In genomic region chr10:95288273-95288672, GRCh38 we compare ENCODE assay signal across 13 cellular contexts. TPM values are rescaled to one million over a fixed set of nuclear protein-coding genes. Genes with fewer than 3 reads are reported as not detected.
A peak's percentile ranks its signal among the peaks of the same experiment; 100 is the strongest.
DNase-seq lines count a peak whose midpoint lies in the region; ATAC-seq and TF ChIP-seq lines count a peak whose summit lies in the region.
"Had no signal": no experiment of that assay in that cellular context is flagged by ENCODE, and none has a peak within 500 bp of the region (broad histone marks: within the 10 kb centered on the region; RNA-seq: fewer than 3 reads in every experiment).

No MANE protein-coding gene starts in this region.

- H3K4me1 ChIP-seq in ACC112 (ENCODE audit: control insufficient read depth, insufficient read depth, low read length, unreplicated experiment) = peaks cover 30% of the 10 kb centered on the region

- DNase-seq in epithelial cell of esophagus (ENCODE audit: low read depth) (no peak), naive B cell (peak; percentile 23), foreskin melanocyte (no peak), NCI-H128 (lab: John Stamatoyannopoulos, UW; ENCODE audit: unreplicated experiment) (no peak)
- DNase-seq in activated naive CD4-positive, alpha-beta T cell treated with anti-CD3 and anti-CD28 coated beads for 36 hours = no peak
- DNase-seq: islet precursor cell, ovary had no signal

- no peaks in the 10 kb centered on the region for H3K27me3 ChIP-seq in ACC112 (ENCODE audit: insufficient read depth, low read length)
- H3K27me3 ChIP-seq: ovary had no signal

- H3K36me3 Mint-ChIP-seq in IgD-negative memory B cell (no peaks in the 10 kb centered on the region), naive B cell (peaks cover 0 to 7% of the 10 kb centered on the region in 2 donors)
- H3K36me3 Mint-ChIP-seq in activated naive CD4-positive, alpha-beta T cell treated with anti-CD3 and anti-CD28 coated beads for 36 hours (ENCODE audit: low read depth) = no peaks in the 10 kb centered on the region

- H3K27me3 Mint-ChIP-seq in IgD-negative memory B cell (no peaks in the 10 kb centered on the region), naive B cell (no peaks in the 10 kb centered on the region)
- peaks cover 57% of the 10 kb centered on the region for H3K27me3 Mint-ChIP-seq in activated naive CD4-positive, alpha-beta T cell treated with anti-CD3 and anti-CD28 coated beads for 36 hours (ENCODE audit: low read depth)

- peak overlapping the region in 1 of 3 donors; percentile 93 for H3K27ac Mint-ChIP-seq in IgD-negative memory B cell
- peak overlapping the region in 5 of 6 donors; percentile 51 to 96 (median 82) for H3K27ac Mint-ChIP-seq in naive B cell
- H3K27ac Mint-ChIP-seq in activated naive CD4-positive, alpha-beta T cell treated with anti-CD3 and anti-CD28 coated beads for 36 hours = no peak overlapping the region

- H3K4me3 ChIP-seq in ACC112 (ENCODE audit: low read depth, low read length) = no peak overlapping the region
- H3K4me3 ChIP-seq in epithelial cell of esophagus (ENCODE audit: low read length) = peak overlapping the region; percentile 86
- H3K4me3 ChIP-seq: K562 had no signal

- peaks cover 61% of the 10 kb centered on the region for H3K79me2 ChIP-seq in ACC112 (ENCODE audit: control insufficient read depth, insufficient read depth, low read length, unreplicated experiment)

- no peak for TF ChIP-seq CTCF in epithelial cell of esophagus (IDR thresholded peaks at IDR 0.05; ENCODE audit: insufficient read depth, low read depth, low read length, missing control alignments)

- intact Hi-C loops in activated naive CD4-positive, alpha-beta T cell treated with anti-CD3 and anti-CD28 coated beads for 36 hours (cut with micrococcal nuclease) = no loop called here

- H3K9me3 Mint-ChIP-seq in IgD-negative memory B cell (no peaks in the 10 kb centered on the region), naive B cell (no peaks in the 10 kb centered on the region)
- H3K9me3 Mint-ChIP-seq in activated naive CD4-positive, alpha-beta T cell treated with anti-CD3 and anti-CD28 coated beads for 36 hours = no peaks in the 10 kb centered on the region

- H3K4me1 Mint-ChIP-seq in IgD-negative memory B cell (peaks cover 56 to 66% (median 57%) of the 10 kb centered on the region in 3 donors), naive B cell (peaks cover 63 to 87% (median 84%) of the 10 kb centered on the region in 3 donors)
- peaks cover 7% of the 10 kb centered on the region for H3K4me1 Mint-ChIP-seq in activated naive CD4-positive, alpha-beta T cell treated with anti-CD3 and anti-CD28 coated beads for 36 hours (ENCODE audit: low read depth)

- H3K36me3 ChIP-seq in ACC112 (ENCODE audit: insufficient read depth, low read length) = no peaks in the 10 kb centered on the region
- H3K36me3 ChIP-seq: ovary had no signal

- peak overlapping the region; percentile 73; the same call in 1 of the 2 replicates for H3K27ac ChIP-seq in ACC112 (ENCODE audit: low read depth, low read length)
- H3K27ac ChIP-seq: ovary had no signal

- CTCF ChIA-PET in activated naive CD4-positive, alpha-beta T cell treated with anti-CD3 and anti-CD28 coated beads for 36 hours (lab: Charles Lee) = no interaction called here

- ATAC-seq in naive B cell (ENCODE audit: low read depth in 2 of 2) (no peak), HG03108 (IDR thresholded peaks at IDR 0.05; ENCODE audit: unreplicated experiment) (no peak)
- ATAC-seq: esophagus mucosa, K562 had no signal

- peak overlapping the region in 3 of 4 donors; percentile 70 to 90 (median 78) for H3K4me3 Mint-ChIP-seq in IgD-negative memory B cell
- H3K4me3 Mint-ChIP-seq in naive B cell = peak overlapping the region; percentile 42 to 94 (median 82)
- H3K4me3 Mint-ChIP-seq in activated naive CD4-positive, alpha-beta T cell treated with anti-CD3 and anti-CD28 coated beads for 36 hours = no peak overlapping the region

- H2AFZ ChIP-seq in ACC112 (ENCODE audit: low read length, unreplicated experiment) = no peak overlapping the region

RNA-seq across cellular contexts. Expression of gene PDLIM1, which starts 2.5 kb away (rescaled TPM):
- 357 TPM for polyA plus RNA-seq in IgD-negative memory B cell
- 100 to 1,000 TPM; 348 to 523 (median 419) TPM for polyA plus RNA-seq in naive B cell (ENCODE audit: low read depth in 6 of 6)
- under 1 TPM; 0.27 to 0.33 TPM for total RNA-seq in activated naive CD4-positive, alpha-beta T cell treated with anti-CD3 and anti-CD28 coated beads for 36 hours
- total RNA-seq: G401 had no signal
